12 cellular contexts compared by ENCODE assay signal in the genomic region with DNA sequence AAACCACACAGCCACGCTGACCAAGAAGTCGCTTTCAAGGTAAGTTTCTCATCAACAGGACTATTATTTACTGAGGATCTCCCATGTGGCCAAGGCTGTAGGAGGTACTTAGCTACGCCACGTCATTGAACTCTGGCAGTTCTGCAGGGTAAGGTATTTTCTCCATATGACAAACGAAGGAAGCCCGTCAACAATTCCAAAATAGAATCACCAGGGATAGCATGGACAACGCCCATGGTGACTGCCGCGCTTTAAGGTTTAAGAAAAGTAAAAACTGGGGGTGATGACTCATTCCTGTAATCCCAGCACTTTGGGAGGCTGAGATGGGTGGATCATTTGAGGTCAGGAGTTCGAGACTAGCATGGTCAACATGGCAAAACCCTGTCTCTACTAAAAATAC. TPM values are rescaled to one million over a fixed set of nuclear protein-coding genes. Genes with fewer than 3 reads are reported as not detected.
DNase-seq lines count a peak whose midpoint lies in the region; ATAC-seq, FAIRE-seq and TF ChIP-seq lines count a peak whose summit lies in the region.
"Had no signal": no experiment of that assay in that cellular context is flagged by ENCODE, and none has a peak within 500 bp of the region (broad histone marks: within the 10 kb centered on the region; RNA-seq: fewer than 3 reads in every experiment).

No MANE protein-coding gene starts in this region.

- no peak for TF ChIP-seq POLR2A in H54 (IDR thresholded peaks at IDR 0.05; ENCODE audit: low read depth, low read length)
- TF ChIP-seq POLR2A in spleen (IDR thresholded peaks at IDR 0.05) = no peak

- TF ChIP-seq CTCF in foreskin keratinocyte (conservative IDR thresholded peaks at IDR 0.05) (no peak), spleen (IDR thresholded peaks at IDR 0.05 in 8 of 11, conservative IDR thresholded peaks at IDR 0.05 in 3 of 11) (no peak)

- no peak overlapping the region for H3K4me3 ChIP-seq in spleen

- peak overlapping the region; percentile 57 for H3K27ac ChIP-seq in foreskin keratinocyte
- peak overlapping the region in 6 of 8 donors; percentile 71 to 90 (median 84) for H3K27ac ChIP-seq in spleen

- peaks cover 0 to 65% (median 12%) of the 10 kb centered on the region in 6 donors for H3K36me3 ChIP-seq in spleen

- WGBS in spleen, 5 donors = 73 to 93% (median 78%) methylated on average over 9 to 10 of the region's 10 CpGs

- ATAC-seq in foreskin keratinocyte = peak; percentile 86
- ATAC-seq in HG02763 (IDR thresholded peaks at IDR 0.05; ENCODE audit: unreplicated experiment) = no peak
- ATAC-seq in GM18519 (IDR thresholded peaks at IDR 0.05; ENCODE audit: low FRiP score, unreplicated experiment) = no peak

- DNase-seq in H54 (ENCODE audit: insufficient read length, low spot score) (peak; percentile 81), amniotic stem cell (lab: John Stamatoyannopoulos, UW) (peak; percentile 78), foreskin keratinocyte (peak; percentile 86 to 93), spleen (peak; percentile 9), OCI-M1 (lab: John Stamatoyannopoulos, UW) (no peak), 8988T (no peak)
- DNase-seq: effector CD4-positive, alpha-beta T cell; NCI-H446 treated with DMSO at 0.1 percent for 48 hours; T-helper 1 cell had no signal

- H3K27me3 ChIP-seq in foreskin keratinocyte (no peaks in the 10 kb centered on the region), spleen (replicated peaks in 1 of 7) (no peaks in the 10 kb centered on the region)

- no peaks in the 10 kb centered on the region for H3K9me3 ChIP-seq in spleen

- no peak for FAIRE-seq in H54 (lab: Jason Lieb, UNC)

- H3K4me1 ChIP-seq in foreskin keratinocyte (peaks cover 40% of the 10 kb centered on the region), spleen (peaks cover 48 to 100% (median 71%) of the 10 kb centered on the region in 6 donors)

- intact Hi-C loops in spleen (cut with DNase I; ENCODE audit: low total_unique reads) = no loop called here

RNA-seq across cellular contexts. Expression of gene SSH1, which starts 28.6 kb away (rescaled TPM):
- total RNA-seq in foreskin keratinocyte = 26.0 and 32.1 TPM in 2 replicates
- 4.8 and 6.3 TPM in 2 replicates for polyA plus RNA-seq in foreskin keratinocyte
- total RNA-seq in spleen = 10 to 100 TPM; 32.2 to 71.3 (median 47.8) TPM
- 1 to 10 TPM; 1.7 to 8.6 (median 2.7) TPM for polyA plus RNA-seq in spleen

RNA-seq across cellular contexts. Expression of gene DAO, which starts 51.1 kb away (rescaled TPM):
- total RNA-seq in foreskin keratinocyte (not detected in 2 replicates), spleen (under 1 TPM in 1 of 7 donors, not detected in 6; 0.42 TPM)
- polyA plus RNA-seq in foreskin keratinocyte (not detected in 2 replicates), spleen (not detected)
- total RNA-seq: urinary bladder had no signal
- polyA plus RNA-seq: urinary bladder had no signal

Comparison
In these comparisons a context has a peak if more than half of its experiments do, and no peak if none do; other contexts are left out.
1. DNase-seq: peak in H54 (single experiment), amniotic stem cell (single experiment), foreskin keratinocyte (2 of 2) and spleen (single experiment); none in OCI-M1 (single experiment) and 8988T (single experiment).